ENCODE assay signal across 9 cellular contexts in the genomic region with DNA sequence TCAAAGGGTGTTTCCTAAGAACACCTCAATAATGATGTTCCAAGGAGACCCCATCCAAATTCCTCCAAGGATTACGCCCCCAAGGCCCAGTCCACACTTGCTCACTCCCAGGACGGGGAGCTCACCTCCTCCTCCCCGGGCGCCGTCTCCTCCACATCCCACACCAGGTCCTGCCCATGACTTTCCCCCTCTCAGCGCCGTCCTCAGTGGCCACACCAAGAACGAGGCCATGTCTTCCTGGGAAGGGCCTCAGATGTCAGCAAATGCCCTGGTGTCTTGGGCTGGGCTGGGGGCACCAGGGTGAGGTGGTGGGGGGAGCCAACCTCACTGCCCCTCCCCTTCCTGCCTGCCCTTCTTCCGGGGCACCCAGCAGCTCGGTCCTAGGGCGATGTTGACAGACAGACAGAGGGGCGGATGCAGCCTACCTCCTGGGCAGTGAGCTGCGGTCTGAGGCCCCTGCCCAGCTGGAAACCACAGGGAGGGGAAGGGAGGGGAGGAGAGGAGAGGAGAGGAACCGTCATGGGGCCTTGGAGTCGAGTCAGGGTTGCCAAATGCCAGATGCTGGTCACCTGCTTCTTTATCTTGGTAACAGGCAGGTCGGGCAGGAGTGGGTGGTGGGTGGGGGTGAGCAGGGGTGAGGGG.
DNase-seq lines count a peak whose midpoint lies in the region; ATAC-seq and FAIRE-seq lines count a peak whose summit lies in the region.
"Had no signal": no experiment of that assay in that cellular context is flagged by ENCODE, and none has a peak within 500 bp of the region (broad histone marks: within the 10 kb centered on the region; RNA-seq: fewer than 3 reads in every experiment).

A gene (minus strand): TSS at position 288 of the 642 bp plus-strand sequence. CDS start 110 bp downstream, at position 178.
A gene with protein sequence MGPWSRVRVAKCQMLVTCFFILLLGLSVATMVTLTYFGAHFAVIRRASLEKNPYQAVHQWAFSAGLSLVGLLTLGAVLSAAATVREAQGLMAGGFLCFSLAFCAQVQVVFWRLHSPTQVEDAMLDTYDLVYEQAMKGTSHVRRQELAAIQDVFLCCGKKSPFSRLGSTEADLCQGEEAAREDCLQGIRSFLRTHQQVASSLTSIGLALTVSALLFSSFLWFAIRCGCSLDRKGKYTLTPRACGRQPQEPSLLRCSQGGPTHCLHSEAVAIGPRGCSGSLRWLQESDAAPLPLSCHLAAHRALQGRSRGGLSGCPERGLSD (plus strand): TSS at position 383 of the 642 bp plus-strand sequence. CDS start 137 bp downstream, at position 520.

- no peak for ATAC-seq in HG02885 (IDR thresholded peaks at IDR 0.05; ENCODE audit: poor library complexity, unreplicated experiment)
- ATAC-seq in HG03378 (IDR thresholded peaks at IDR 0.05; ENCODE audit: unreplicated experiment), result no peak

- H3K4me1 ChIP-seq in subcutaneous abdominal adipose tissue (ENCODE audit: control insufficient read depth in 5 of 5, insufficient read depth in 5 of 5, low read length in 5 of 5), result peaks cover 6 to 37% (median 27%) of the 10 kb centered on the region in 5 donors

- peaks cover 0 to 8% (median 2%) of the 10 kb centered on the region in 5 donors for H3K27me3 ChIP-seq in subcutaneous abdominal adipose tissue (ENCODE audit: control insufficient read depth in 5 of 5, insufficient read depth in 4 of 5, low read length in 5 of 5)

- no peaks in the 10 kb centered on the region for H3K36me3 ChIP-seq in subcutaneous abdominal adipose tissue (ENCODE audit: control insufficient read depth in 5 of 5, insufficient read depth in 5 of 5, low read length in 5 of 5)

- FAIRE-seq in GM18507 (lab: Jason Lieb, UNC), result peak; percentile 66
- FAIRE-seq: endothelial cell of umbilical vein had no signal

- H3K4me3 ChIP-seq in subcutaneous abdominal adipose tissue (ENCODE audit: low read depth in 1 of 5, low read length in 5 of 5), result peak within 1 kb of the TSS in 2 of 5 donors; percentile 21 to 22

- no peak within 1 kb of the TSS for H3K27ac ChIP-seq in subcutaneous abdominal adipose tissue (ENCODE audit: low read depth, low read length)

- DNase-seq in GM18507 (ENCODE audit: extremely low spot score, insufficient read length, low read depth), result peak; percentile 48
- peak; percentile 97 for DNase-seq in NOMO-1 treated with DMSO at 0.1 percent for 48 hours (lab: John Stamatoyannopoulos, UW; ENCODE audit: unreplicated experiment)
- peak; percentile 84 for DNase-seq in activated effector memory CD4-positive, alpha-beta T cell treated with anti-CD3 and anti-CD28 coated beads, Interleukin-2, amount 50 U/mL, for 16 hours
- peak; percentile 69 for DNase-seq in left kidney (ENCODE audit: low read depth, low spot score)
- DNase-seq in NCI-H1092 (lab: John Stamatoyannopoulos, UW), result no peak

- peak within 1 kb of the TSS in 3 of 5 donors; percentile 19 to 39 (median 28) for H3K9ac ChIP-seq in subcutaneous abdominal adipose tissue (ENCODE audit: low read length in 5 of 5)

- H3K9me3 ChIP-seq in subcutaneous abdominal adipose tissue (ENCODE audit: control insufficient read depth in 5 of 5, low read length in 5 of 5), result no peaks in the 10 kb centered on the region
